Comparison of ENCODE assay signal across 13 cellular contexts in the genomic region with DNA sequence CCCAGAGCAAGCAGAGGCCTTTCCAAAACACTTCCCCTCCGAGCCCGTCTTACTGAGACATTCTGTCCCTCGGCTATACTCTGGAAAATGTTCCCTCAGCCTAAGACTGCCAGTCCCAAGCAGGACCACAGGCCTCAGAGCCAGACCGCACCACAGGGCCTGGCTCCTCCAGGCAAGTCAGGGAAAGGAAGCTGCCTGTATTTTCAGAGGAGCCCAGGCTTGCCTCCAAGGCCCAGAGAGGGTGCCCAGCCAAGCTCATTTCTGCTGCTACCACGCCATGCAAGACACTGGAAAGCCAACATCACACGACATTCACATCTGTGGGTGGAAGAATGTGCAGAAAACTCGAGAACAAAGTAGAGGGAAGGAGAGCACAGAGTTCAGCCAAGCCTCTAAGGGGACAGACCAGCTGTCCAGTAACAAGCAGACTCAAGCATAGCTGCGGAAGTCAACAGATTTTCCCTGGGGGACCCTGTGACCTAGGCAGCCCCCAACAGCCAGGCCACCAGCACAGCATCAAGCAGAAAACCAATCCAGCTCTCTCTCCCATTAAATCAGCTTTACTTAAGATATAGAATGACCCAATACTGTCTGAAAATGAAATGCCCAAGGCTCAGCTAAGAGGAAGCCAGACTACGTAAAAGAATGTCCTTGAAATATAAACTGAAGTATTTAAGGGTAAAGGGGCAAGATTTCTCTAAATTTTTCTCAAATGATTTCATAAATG.
DNase-seq lines count a peak whose midpoint lies in the region; ATAC-seq and TF ChIP-seq lines count a peak whose summit lies in the region.
"Had no signal": no experiment of that assay in that cellular context is flagged by ENCODE, and none has a peak within 500 bp of the region (broad histone marks: within the 10 kb centered on the region; RNA-seq: fewer than 3 reads in every experiment).

No MANE protein-coding gene starts in this region.

- in situ Hi-C loops in gastrocnemius medialis (cut with MboI; ENCODE audit: low sequenced_read_pairs in 4 of 4): no loop called here

- no peaks in the 10 kb centered on the region for H3K36me3 Mint-ChIP-seq in dendritic cell treated with granulocyte-macrophage colony-stimulating factor and Interleukin-4, amounts not matched to agents 40 ng/mL and 50 ng/mL, for 4 days (ENCODE audit: low read depth)

- DNase-seq in left lung: peak in 1 of 2 donors; percentile 40
- DNase-seq in gastrocnemius medialis: peak in 1 of 2 donors; percentile 68
- DNase-seq in NCI-H1092 (lab: John Stamatoyannopoulos, UW): no peak
- no peak for DNase-seq in DMS53 treated with DMSO at 0.1 percent for 48 hours (lab: John Stamatoyannopoulos, UW; ENCODE audit: unreplicated experiment)
- DNase-seq in NCI-H774 (lab: John Stamatoyannopoulos, UW): no peak
- no peak for DNase-seq in NCI-H2081 treated with DMSO at 0.1 percent for 48 hours (lab: John Stamatoyannopoulos, UW)
- DNase-seq: activated gamma-delta T cell treated with Interleukin-2 at 50 U/mL for 16 hours; effector memory CD8-positive, alpha-beta T cell; left colon had no signal

- ATAC-seq in left lung (no peak), gastrocnemius medialis (peak; percentile 34 to 48)
- ATAC-seq: activated CD4-positive, CD25-positive, alpha-beta regulatory T cell treated with anti-CD3 and anti-CD28 coated beads, Interleukin-2, amount 50 U/mL, for 24 hours; effector memory CD8-positive, alpha-beta T cell; left colon had no signal

- H3K9me3 Mint-ChIP-seq in dendritic cell treated with granulocyte-macrophage colony-stimulating factor and Interleukin-4, amounts not matched to agents 40 ng/mL and 50 ng/mL, for 4 days: peaks cover 8% of the 10 kb centered on the region
- H3K9me3 Mint-ChIP-seq: effector memory CD8-positive, alpha-beta T cell had no signal

- peak overlapping the region; percentile 33 for H3K27ac Mint-ChIP-seq in dendritic cell treated with granulocyte-macrophage colony-stimulating factor and Interleukin-4, amounts not matched to agents 40 ng/mL and 50 ng/mL, for 4 days
- H3K27ac Mint-ChIP-seq: effector memory CD8-positive, alpha-beta T cell had no signal

- H3K4me1 ChIP-seq in BLaER1 (peaks cover 66% of the 10 kb centered on the region), left lung (peaks cover 23 to 62% of the 10 kb centered on the region in 2 donors), gastrocnemius medialis (peaks cover 10 to 30% of the 10 kb centered on the region in 2 donors)

- H3K27me3 ChIP-seq in BLaER1: no peaks in the 10 kb centered on the region
- no peaks in the 10 kb centered on the region for H3K27me3 ChIP-seq in left lung
- H3K27me3 ChIP-seq in gastrocnemius medialis: no peaks in the 10 kb centered on the region

- H3K9me3 ChIP-seq in BLaER1 (0 out of 2 replicates have a peak, but pooled peaks cover 2% of the 10 kb centered on the region), left lung (no peaks in the 10 kb centered on the region), gastrocnemius medialis (no peaks in the 10 kb centered on the region)

- H3K4me3 ChIP-seq in BLaER1 (no peak overlapping the region), left lung (no peak overlapping the region), gastrocnemius medialis (peak overlapping the region; percentile 21 to 76 (median 67))

- H3K9ac ChIP-seq in BLaER1: peak overlapping the region; percentile 6; the same call in 1 of the 2 replicates

- peaks cover 82% of the 10 kb centered on the region for H3K4me1 Mint-ChIP-seq in dendritic cell treated with granulocyte-macrophage colony-stimulating factor and Interleukin-4, amounts not matched to agents 40 ng/mL and 50 ng/mL, for 4 days (ENCODE audit: low read depth)

- H3K27me3 Mint-ChIP-seq in dendritic cell treated with granulocyte-macrophage colony-stimulating factor and Interleukin-4, amounts not matched to agents 40 ng/mL and 50 ng/mL, for 4 days: no peaks in the 10 kb centered on the region
- H3K27me3 Mint-ChIP-seq: B cell; effector memory CD8-positive, alpha-beta T cell had no signal

- TF ChIP-seq POLR2A in gastrocnemius medialis (IDR thresholded peaks at IDR 0.05): peak in 1 of 2 donors; percentile 44

- intact Hi-C loops in dendritic cell treated with granulocyte-macrophage colony-stimulating factor and Interleukin-4, amounts not matched to agents 40 ng/mL and 50 ng/mL, for 4 days (cut with micrococcal nuclease): loop anchor here (10.0 kb wide), 1 partner anchor 48 kb away; no protein-coding TSS in a partner anchor
- intact Hi-C loops in left lung (cut with DNase I): no loop called here
- intact Hi-C loops in gastrocnemius medialis (cut with DNase I; ENCODE audit: low total_unique reads): loop anchor here (5.0 kb wide), 1 partner anchor 80 kb away; no protein-coding TSS in a partner anchor

- H3K4me2 ChIP-seq in BLaER1: peak overlapping the region; percentile 76

- no peaks in the 10 kb centered on the region for H4K20me1 ChIP-seq in BLaER1

- H3K27ac ChIP-seq in BLaER1: peak overlapping the region; percentile 33; the same call in 1 of the 2 replicates
- peak overlapping the region; percentile 53 to 81 for H3K27ac ChIP-seq in left lung
- H3K27ac ChIP-seq in gastrocnemius medialis: peak overlapping the region; percentile 76 to 92 (median 90)

- no peaks in the 10 kb centered on the region; the same call in 1 of the 2 replicates for H3K36me3 ChIP-seq in BLaER1
- H3K36me3 ChIP-seq in left lung: no peaks in the 10 kb centered on the region
- H3K36me3 ChIP-seq in gastrocnemius medialis: no peaks in the 10 kb centered on the region

- H3K4me3 Mint-ChIP-seq in dendritic cell treated with granulocyte-macrophage colony-stimulating factor and Interleukin-4, amounts not matched to agents 40 ng/mL and 50 ng/mL, for 4 days: no peak overlapping the region
- H3K4me3 Mint-ChIP-seq: B cell; effector memory CD8-positive, alpha-beta T cell had no signal

- TF ChIP-seq CTCF in left lung (IDR thresholded peaks at IDR 0.05) (no peak), gastrocnemius medialis (IDR thresholded peaks at IDR 0.05 in 4 of 5, conservative IDR thresholded peaks at IDR 0.05 in 1 of 5) (no peak)

Comparison
In these comparisons a context has a peak if more than half of its experiments do, and no peak if none do; other contexts are left out.
1. H3K27ac ChIP-seq: peak in every context shown above with its lines; median percentile 90 in gastrocnemius medialis; 67 in left lung; 33 in BLaER1.
2. H3K4me3 ChIP-seq: peak in gastrocnemius medialis (4 of 4); none in BLaER1 (single experiment) and left lung (0 of 2).
3. intact Hi-C loops: an anchor here in dendritic cell treated with granulocyte-macrophage colony-stimulating factor and Interleukin-4, amounts not matched to agents 40 ng/mL and 50 ng/mL, for 4 days (10.0 kb wide) and gastrocnemius medialis (5.0 kb wide); none called in left lung.